Comparison of ENCODE assay signal across 19 cellular contexts in the genomic region with DNA sequence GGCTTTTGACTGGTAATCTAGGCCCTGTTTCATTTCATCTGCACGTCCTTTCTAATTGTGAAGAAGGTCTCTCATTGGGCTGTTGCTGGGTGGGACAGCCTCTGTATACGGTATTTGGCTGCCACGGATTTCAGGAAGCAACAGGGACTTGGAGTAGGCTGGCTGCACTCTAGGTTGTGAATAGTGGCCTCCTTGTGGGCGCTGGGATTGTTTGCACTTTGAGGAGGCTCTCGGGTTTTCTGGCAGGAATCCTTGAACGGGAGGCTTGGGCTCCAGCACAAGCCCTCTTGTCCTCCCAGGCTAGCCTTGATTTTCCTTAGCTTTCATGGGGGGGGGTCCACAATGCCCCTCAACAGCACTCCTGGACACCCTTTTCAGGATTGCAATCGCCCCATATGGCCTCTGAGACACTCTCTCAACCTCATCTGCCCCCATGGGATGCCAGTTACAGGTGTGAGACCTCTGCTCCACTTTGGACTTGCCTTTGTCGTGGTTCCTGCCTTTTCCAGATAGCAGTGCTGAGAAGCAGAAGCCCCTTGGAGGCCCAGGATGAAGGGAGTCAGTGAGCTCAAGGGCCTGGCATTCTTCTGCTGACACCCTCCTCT. TPM values are rescaled to one million over a fixed set of nuclear protein-coding genes. Genes with fewer than 3 reads are reported as not detected.
DNase-seq lines count a peak whose midpoint lies in the region; ATAC-seq and TF ChIP-seq lines count a peak whose summit lies in the region.
"Had no signal": no experiment of that assay in that cellular context is flagged by ENCODE, and none has a peak within 500 bp of the region (broad histone marks: within the 10 kb centered on the region; RNA-seq: fewer than 3 reads in every experiment).

No MANE protein-coding gene starts in this region.

- intact Hi-C loops in activated B cell treated with CpG ODN at 0.5 μM for 24 hours (cut with micrococcal nuclease) = no loop called here

- H3K36me3 ChIP-seq in DND-41 (ENCODE audit: insufficient read depth, low read length) = no peaks in the 10 kb centered on the region
- H3K36me3 ChIP-seq: HAP-1 had no signal

- peak; percentile 1 for DNase-seq in T-helper 2 cell treated with Interferon-gamma antibody and Interleukin-4, amounts not matched to agents 5 μg/mL and 100 μg/mL, for 36 hours (ENCODE audit: low spot score)
- DNase-seq in T-helper 2 cell (no peak), DND-41 (peak; percentile 2), activated B cell treated with CpG ODN at 0.5 μM for 24 hours (peak; percentile 7), mucosa of gallbladder (ENCODE audit: low spot score) (peak; percentile 7), NCI-H82 (lab: John Stamatoyannopoulos, UW) (no peak), NCI-H774 (lab: John Stamatoyannopoulos, UW) (no peak)
- DNase-seq: AML-193; CD4-positive, CD25-positive, alpha-beta regulatory T cell; MV-4-11; NCI-H1417 treated with DMSO at 0.1 percent for 48 hours; NCI-H2029 treated with DMSO at 0.1 percent for 48 hours; NCI-H2227 treated with DMSO at 0.1 percent for 48 hours; NCI-H526; PC-9 had no signal

- H3K4me1 Mint-ChIP-seq in T-helper 2 cell treated with Interferon-gamma antibody and Interleukin-4, amounts not matched to agents 5 μg/mL and 100 μg/mL, for 36 hours (ENCODE audit: low read depth) = no peaks in the 10 kb centered on the region
- H3K4me1 Mint-ChIP-seq in activated B cell treated with CpG ODN at 0.5 μM for 24 hours = no peaks in the 10 kb centered on the region

- CTCF ChIA-PET in activated B cell treated with CpG ODN at 0.5 μM for 24 hours (lab: Charles Lee) = no interaction called here

- H3K36me3 Mint-ChIP-seq in T-helper 2 cell treated with Interferon-gamma antibody and Interleukin-4, amounts not matched to agents 5 μg/mL and 100 μg/mL, for 36 hours (ENCODE audit: low read depth) = no peaks in the 10 kb centered on the region
- no peaks in the 10 kb centered on the region for H3K36me3 Mint-ChIP-seq in activated B cell treated with CpG ODN at 0.5 μM for 24 hours (ENCODE audit: low read depth)
- H3K36me3 Mint-ChIP-seq: CD4-positive, CD25-positive, alpha-beta regulatory T cell had no signal

- no peak for ATAC-seq in DND-41 (ENCODE audit: insufficient read depth, low read depth)
- no peak for ATAC-seq in activated B cell treated with CpG ODN at 0.5 μM for 24 hours (ENCODE audit: low read depth)
- no peak for ATAC-seq in GM18873 (IDR thresholded peaks at IDR 0.05; ENCODE audit: low FRiP score, unreplicated experiment)
- ATAC-seq: A549 had no signal

- peaks cover 3% of the 10 kb centered on the region; the same call in 1 of the 2 replicates for H3K4me1 ChIP-seq in DND-41 (ENCODE audit: insufficient read depth, low read length)
- H3K4me1 ChIP-seq: A549, HAP-1 had no signal

- H3K4me3 ChIP-seq in DND-41 (ENCODE audit: low read depth in 1 of 2, low read length in 2 of 2) = no peak overlapping the region
- H3K4me3 ChIP-seq: A549, HAP-1, PC-9, SK-N-MC had no signal

- peaks cover 16% of the 10 kb centered on the region for H3K9me3 ChIP-seq in DND-41 (ENCODE audit: insufficient read depth, low read length, severe bottlenecking)
- H3K9me3 ChIP-seq: A549, HAP-1 had no signal

- no peaks in the 10 kb centered on the region for H4K20me1 ChIP-seq in DND-41 (ENCODE audit: insufficient read depth, low read length)

- H2AFZ ChIP-seq in DND-41 (ENCODE audit: low read depth, low read length) = no peak overlapping the region
- H2AFZ ChIP-seq: PC-9 had no signal

- TF ChIP-seq CTCF in DND-41 (IDR thresholded peaks at IDR 0.05; ENCODE audit: borderline replicate concordance, extremely low read depth, low read length, poor library complexity, severe bottlenecking) (no peak), activated B cell treated with CpG ODN at 0.5 μM for 24 hours (IDR thresholded peaks at IDR 0.05) (no peak)

- POLR2A ChIA-PET in activated B cell treated with CpG ODN at 0.5 μM for 24 hours (lab: Charles Lee) = no interaction called here

- H3K4me2 ChIP-seq in DND-41 (ENCODE audit: insufficient read depth, low read length) = no peak overlapping the region
- H3K4me2 ChIP-seq: A549, PC-9 had no signal

- no peak overlapping the region for H3K4me3 Mint-ChIP-seq in T-helper 2 cell treated with Interferon-gamma antibody and Interleukin-4, amounts not matched to agents 5 μg/mL and 100 μg/mL, for 36 hours
- no peak overlapping the region for H3K4me3 Mint-ChIP-seq in activated B cell treated with CpG ODN at 0.5 μM for 24 hours
- H3K4me3 Mint-ChIP-seq: CD4-positive, CD25-positive, alpha-beta regulatory T cell had no signal

- H3K79me2 ChIP-seq in DND-41 (ENCODE audit: insufficient read depth, low read length) = no peaks in the 10 kb centered on the region

- no peaks in the 10 kb centered on the region for H3K27me3 Mint-ChIP-seq in T-helper 2 cell treated with Interferon-gamma antibody and Interleukin-4, amounts not matched to agents 5 μg/mL and 100 μg/mL, for 36 hours (ENCODE audit: low read depth)
- H3K27me3 Mint-ChIP-seq in activated B cell treated with CpG ODN at 0.5 μM for 24 hours = peaks cover 3% of the 10 kb centered on the region
- H3K27me3 Mint-ChIP-seq: CD4-positive, CD25-positive, alpha-beta regulatory T cell had no signal

- no peak overlapping the region for H3K9ac ChIP-seq in DND-41 (ENCODE audit: low read depth, low read length)

- H3K27ac ChIP-seq in DND-41 (ENCODE audit: low read length) = no peak overlapping the region
- H3K27ac ChIP-seq: A549, PC-9, SK-N-MC had no signal

- H3K27ac Mint-ChIP-seq in T-helper 2 cell treated with Interferon-gamma antibody and Interleukin-4, amounts not matched to agents 5 μg/mL and 100 μg/mL, for 36 hours = no peak overlapping the region
- no peak overlapping the region for H3K27ac Mint-ChIP-seq in activated B cell treated with CpG ODN at 0.5 μM for 24 hours
- H3K27ac Mint-ChIP-seq: CD4-positive, CD25-positive, alpha-beta regulatory T cell had no signal

- H3K27me3 ChIP-seq in DND-41 (ENCODE audit: insufficient read depth, low read length, poor library complexity) = no peaks in the 10 kb centered on the region

- peaks cover 23% of the 10 kb centered on the region for H3K9me3 Mint-ChIP-seq in T-helper 2 cell treated with Interferon-gamma antibody and Interleukin-4, amounts not matched to agents 5 μg/mL and 100 μg/mL, for 36 hours
- H3K9me3 Mint-ChIP-seq in activated B cell treated with CpG ODN at 0.5 μM for 24 hours = no peaks in the 10 kb centered on the region

RNA-seq across cellular contexts. Expression of a gene that starts 33.9 kb away (rescaled TPM):
- total RNA-seq in activated B cell treated with CpG ODN at 0.5 μM for 24 hours = 10.6 and 12.3 TPM in 2 replicates
- 9.3 TPM for total RNA-seq in mucosa of gallbladder

Comparison
In these comparisons a context has a peak if more than half of its experiments do, and no peak if none do; other contexts are left out.
1. DNase-seq: peak in T-helper 2 cell treated with Interferon-gamma antibody and Interleukin-4, amounts not matched to agents 5 μg/mL and 100 μg/mL, for 36 hours (single experiment), DND-41 (single experiment), activated B cell treated with CpG ODN at 0.5 μM for 24 hours (single experiment) and mucosa of gallbladder (single experiment); none in T-helper 2 cell (0 of 5), NCI-H82 (single experiment) and NCI-H774 (single experiment).